12 cellular contexts compared by ENCODE assay signal in genomic region chr7:117048114-117048853, GRCh38.
DNase-seq lines count a peak whose midpoint lies in the region; ATAC-seq, FAIRE-seq and TF ChIP-seq lines count a peak whose summit lies in the region.
"Had no signal": no experiment of that assay in that cellular context is flagged by ENCODE, and none has a peak within 500 bp of the region (broad histone marks: within the 10 kb centered on the region; RNA-seq: fewer than 3 reads in every experiment).

No MANE protein-coding gene starts in this region.

- no peak overlapping the region for H3K4me3 ChIP-seq in lower leg skin (ENCODE audit: low read depth, poor library complexity, severe bottlenecking)
- H3K4me3 ChIP-seq: thyroid gland had no signal

- peaks cover 21% of the 10 kb centered on the region for H3K27me3 Mint-ChIP-seq in T-helper 2 cell treated with Interferon-gamma antibody and Interleukin-4, amounts not matched to agents 5 μg/mL and 100 μg/mL, for 36 hours (ENCODE audit: low read depth)
- no peaks in the 10 kb centered on the region for H3K27me3 Mint-ChIP-seq in chondrocyte (ENCODE audit: low read depth)

- H3K9me3 Mint-ChIP-seq in T-helper 2 cell treated with Interferon-gamma antibody and Interleukin-4, amounts not matched to agents 5 μg/mL and 100 μg/mL, for 36 hours, result no peaks in the 10 kb centered on the region
- H3K9me3 Mint-ChIP-seq in chondrocyte (ENCODE audit: low read depth), result no peaks in the 10 kb centered on the region

- H3K27ac Mint-ChIP-seq in T-helper 2 cell treated with Interferon-gamma antibody and Interleukin-4, amounts not matched to agents 5 μg/mL and 100 μg/mL, for 36 hours, result peak overlapping the region; percentile 58
- peak overlapping the region; percentile 59 for H3K27ac Mint-ChIP-seq in chondrocyte (ENCODE audit: unreplicated experiment)
- H3K27ac Mint-ChIP-seq: WTC11 had no signal

- no peaks in the 10 kb centered on the region for H3K36me3 Mint-ChIP-seq in T-helper 2 cell treated with Interferon-gamma antibody and Interleukin-4, amounts not matched to agents 5 μg/mL and 100 μg/mL, for 36 hours (ENCODE audit: low read depth)
- H3K36me3 Mint-ChIP-seq in chondrocyte (ENCODE audit: low read depth), result peaks cover 4% of the 10 kb centered on the region
- H3K36me3 Mint-ChIP-seq: WTC11 had no signal

- TF ChIP-seq POLR2A in GM12891 (IDR thresholded peaks at IDR 0.05; ENCODE audit: low read depth, low read length) (no peak), lower leg skin (IDR thresholded peaks at IDR 0.05) (no peak)

- no peak for ATAC-seq in GM21381 (IDR thresholded peaks at IDR 0.05; ENCODE audit: unreplicated experiment)
- ATAC-seq: WTC11 had no signal

- peak overlapping the region; percentile 77 for H3K4me3 Mint-ChIP-seq in T-helper 2 cell treated with Interferon-gamma antibody and Interleukin-4, amounts not matched to agents 5 μg/mL and 100 μg/mL, for 36 hours
- H3K4me3 Mint-ChIP-seq in chondrocyte (ENCODE audit: unreplicated experiment), result no peak overlapping the region
- H3K4me3 Mint-ChIP-seq: WTC11 had no signal

- 77 to 82% methylated on average over 5 of the region's 5 CpGs for WGBS in lower leg skin, 2 donors

- TF ChIP-seq CTCF in chondrocyte (IDR thresholded peaks at IDR 0.05), result no peak
- no peak for TF ChIP-seq CTCF in lower leg skin (IDR thresholded peaks at IDR 0.05)

- FAIRE-seq in GM12891 (lab: Jason Lieb, UNC), result peak; percentile 20

- intact Hi-C loops in lower leg skin (cut with DNase I; ENCODE audit: low total_unique reads), result no loop called here

- DNase-seq in DMS 273 (lab: John Stamatoyannopoulos, UW; ENCODE audit: unreplicated experiment), result peak; percentile 56
- no peak for DNase-seq in DMS 273 treated with DMSO at 0.1 percent for 48 hours (lab: John Stamatoyannopoulos, UW)
- no peak for DNase-seq in GM12891 (ENCODE audit: insufficient read length, low spot score)
- no peak for DNase-seq in T-helper 2 cell treated with Interferon-gamma antibody and Interleukin-4, amounts not matched to agents 5 μg/mL and 100 μg/mL, for 36 hours (ENCODE audit: low spot score)
- no peak for DNase-seq in chondrocyte (ENCODE audit: low spot score)
- DNase-seq in lower leg skin (ENCODE audit: low spot score in 2 of 2), result no peak
- no peak for DNase-seq in NCI-H187 (lab: John Stamatoyannopoulos, UW)
- DNase-seq: hypothalamus, left ventricle myocardium superior, thyroid gland had no signal

- H3K4me1 Mint-ChIP-seq in T-helper 2 cell treated with Interferon-gamma antibody and Interleukin-4, amounts not matched to agents 5 μg/mL and 100 μg/mL, for 36 hours (ENCODE audit: low read depth), result peaks cover 20% of the 10 kb centered on the region
- peaks cover 82% of the 10 kb centered on the region for H3K4me1 Mint-ChIP-seq in chondrocyte (ENCODE audit: low read depth)

TF ChIP-seq in GM12891, 5 proteins besides CTCF, POLR2A, EP300 and RAD21:
- TF ChIP-seq PAX5 (IDR thresholded peaks at IDR 0.05; ENCODE audit: insufficient read depth, low read length, severe bottlenecking) (no peak), POLR2AphosphoS5 (IDR thresholded peaks at IDR 0.05; ENCODE audit: low read depth, low read length) (no peak), TAF1 (IDR thresholded peaks at IDR 0.05; ENCODE audit: low read depth, low read length) (no peak), SPI1 (IDR thresholded peaks at IDR 0.05; ENCODE audit: low read depth, low read length) (no peak), POU2F2 (IDR thresholded peaks at IDR 0.05; ENCODE audit: low read depth, low read length) (no peak)
